ENCODE assay signal across 8 cellular contexts in genomic region chr9:128421474-128422010, GRCh38. TPM values are rescaled to one million over a fixed set of nuclear protein-coding genes. Genes with fewer than 3 reads are reported as not detected.
DNase-seq lines count a peak whose midpoint lies in the region; ATAC-seq and TF ChIP-seq lines count a peak whose summit lies in the region.

No MANE protein-coding gene starts in this region.

- no peaks in the 10 kb centered on the region for H3K9me3 ChIP-seq in CD4-positive, CD25-positive, alpha-beta regulatory T cell (ENCODE audit: control insufficient read depth in 2 of 2, low read length in 2 of 2)

- peaks cover 2% of the 10 kb centered on the region for H3K27me3 ChIP-seq in CD4-positive, CD25-positive, alpha-beta regulatory T cell (ENCODE audit: control insufficient read depth, insufficient read depth, low read length)

- no peak for ATAC-seq in CD4-positive, CD25-positive, alpha-beta regulatory T cell (ENCODE audit: low read depth in 2 of 2)
- ATAC-seq in omental fat pad (ENCODE audit: low FRiP score) (peak; percentile 6), GM18498 (IDR thresholded peaks at IDR 0.05; ENCODE audit: unreplicated experiment) (no peak)

- H3K9me3 Mint-ChIP-seq in CD4-positive, CD25-positive, alpha-beta regulatory T cell, result peaks cover 0 to 1% (median 0%) of the 10 kb centered on the region in 7 donors

- peaks cover 0 to 12% (median 3%) of the 10 kb centered on the region in 4 donors for H3K4me1 Mint-ChIP-seq in CD4-positive, CD25-positive, alpha-beta regulatory T cell

- no peaks in the 10 kb centered on the region for H3K36me3 Mint-ChIP-seq in CD4-positive, CD25-positive, alpha-beta regulatory T cell

- H3K27me3 Mint-ChIP-seq in CD4-positive, CD25-positive, alpha-beta regulatory T cell, result peaks cover 36% of the 10 kb centered on the region

- H3K4me1 ChIP-seq in CD4-positive, CD25-positive, alpha-beta regulatory T cell (ENCODE audit: control insufficient read depth, insufficient read depth, low read length, poor library complexity, severe bottlenecking), result peaks cover 19% of the 10 kb centered on the region

- no peak for DNase-seq in CD4-positive, CD25-positive, alpha-beta regulatory T cell
- DNase-seq in OCI-M1 (lab: John Stamatoyannopoulos, UW) (peak; percentile 32), epithelial cell of esophagus (ENCODE audit: low read depth) (no peak), omental fat pad (ENCODE audit: low spot score) (no peak), GM10266 (ENCODE audit: extremely low spot score) (no peak), retina (no peak), HK-2 (ENCODE audit: unreplicated experiment) (no peak)

- H3K4me3 ChIP-seq in CD4-positive, CD25-positive, alpha-beta regulatory T cell (ENCODE audit: low read depth, low read length), result no peak overlapping the region
- peak overlapping the region; percentile 56 for H3K4me3 ChIP-seq in epithelial cell of esophagus (ENCODE audit: low read length)

- H3K36me3 ChIP-seq in CD4-positive, CD25-positive, alpha-beta regulatory T cell (ENCODE audit: control insufficient read depth, insufficient read depth, low read length), result no peaks in the 10 kb centered on the region

- H3K27ac ChIP-seq in CD4-positive, CD25-positive, alpha-beta regulatory T cell (ENCODE audit: insufficient read depth, low read length, poor library complexity, severe bottlenecking), result no peak overlapping the region

- H3K27ac Mint-ChIP-seq in CD4-positive, CD25-positive, alpha-beta regulatory T cell, result peak overlapping the region in 1 of 3 donors; percentile 20

- TF ChIP-seq CTCF in epithelial cell of esophagus (IDR thresholded peaks at IDR 0.05; ENCODE audit: insufficient read depth, low read depth, low read length, missing control alignments) (no peak), omental fat pad (IDR thresholded peaks at IDR 0.05) (no peak), GM10266 (IDR thresholded peaks at IDR 0.05; ENCODE audit: control insufficient read depth, insufficient read depth, low read depth, missing control alignments) (no peak)

- peak overlapping the region; percentile 41 to 63 (median 50) for H3K4me3 Mint-ChIP-seq in CD4-positive, CD25-positive, alpha-beta regulatory T cell

RNA-seq across cellular contexts. Expression of gene CERCAM, which starts 0.9 kb away (rescaled TPM):
- 0.12 TPM for total RNA-seq in CD4-positive, CD25-positive, alpha-beta regulatory T cell
- not detected for polyA plus RNA-seq in CD4-positive, CD25-positive, alpha-beta regulatory T cell
- 10 to 100 TPM; 18.5 to 51.9 (median 24.1) TPM for total RNA-seq in omental fat pad

RNA-seq across cellular contexts. Expression of gene ODF2, which starts 34.3 kb away (rescaled TPM):
- total RNA-seq in CD4-positive, CD25-positive, alpha-beta regulatory T cell, result 31.9 TPM
- polyA plus RNA-seq in CD4-positive, CD25-positive, alpha-beta regulatory T cell, result 10 to 100 TPM; 12.9 to 19.8 (median 13.8) TPM
- total RNA-seq in omental fat pad, result 10 to 100 TPM; 16.8 to 27.1 (median 20.8) TPM

RNA-seq across cellular contexts. Expression of gene URM1, which starts 50.4 kb away (rescaled TPM):
- total RNA-seq in CD4-positive, CD25-positive, alpha-beta regulatory T cell, result 46.2 TPM
- 10 to 100 TPM; 47.4 to 60.7 (median 53.2) TPM for polyA plus RNA-seq in CD4-positive, CD25-positive, alpha-beta regulatory T cell
- 10 to 100 TPM; 19.8 to 26.0 (median 23.8) TPM for total RNA-seq in omental fat pad

Comparison
In these comparisons a context has a peak if more than half of its experiments do, and no peak if none do; other contexts are left out.
1. RNA of gene CERCAM, which starts 0.9 kb away (total RNA-seq): 18.5 to 51.9 TPM in omental fat pad; 0.12 TPM in CD4-positive, CD25-positive, alpha-beta regulatory T cell (single experiment); every median in the first group is over 10 times any median in the second.